ENCODE assay signal across 14 cellular contexts in genomic region chr11:35735411-35735810, GRCh38.
DNase-seq lines count a peak whose midpoint lies in the region; ATAC-seq, FAIRE-seq and TF ChIP-seq lines count a peak whose summit lies in the region.
"Had no signal": no experiment of that assay in that cellular context is flagged by ENCODE, and none has a peak within 500 bp of the region (broad histone marks: within the 10 kb centered on the region; RNA-seq: fewer than 3 reads in every experiment).

No MANE protein-coding gene starts in this region.

- no peak overlapping the region for H2AFZ ChIP-seq in HepG2 (ENCODE audit: low read length)

- no peak overlapping the region; the same call in 1 of the 2 replicates for H3K9ac ChIP-seq in HepG2 (ENCODE audit: insufficient read depth, low read depth, low read length)

- H4K20me1 ChIP-seq in HepG2 (ENCODE audit: insufficient read depth, low read length), result no peaks in the 10 kb centered on the region; the same call in 1 of the 2 replicates

- peaks cover 1 to 16% of the 10 kb centered on the region in 2 experiments; a peak in 4 of 5 replicates for H3K36me3 ChIP-seq in HepG2 (replicated peaks in 1 of 2; ENCODE audit: control insufficient read depth in 1 of 2, insufficient read depth in 2 of 2, low read length in 2 of 2)
- no peaks in the 10 kb centered on the region for H3K36me3 ChIP-seq in right lobe of liver
- peaks cover 0 to 3% (median 2%) of the 10 kb centered on the region in 4 donors for H3K36me3 ChIP-seq in upper lobe of left lung

- intact Hi-C loops in HepG2 (cut with micrococcal nuclease; ENCODE audit: unreplicated experiment) (no loop called here), right lobe of liver (cut with DNase I) (no loop called here)

- no peak for ATAC-seq in HepG2
- ATAC-seq in right lobe of liver, result no peak
- no peak for ATAC-seq in upper lobe of left lung (ENCODE audit: low FRiP score in 2 of 2)
- ATAC-seq in HG02623 (IDR thresholded peaks at IDR 0.05; ENCODE audit: unreplicated experiment), result no peak

- in situ Hi-C loops in HepG2 (cut with HindIII; ENCODE audit: extremely low pct_ligation_motif_present, low pct_unique_long_range_greater_than_20kb), result loop anchor here (10.0 kb wide), 1 partner anchor 71 kb away; the partner anchor contains the start of gene TRIM44

- no peak for DNase-seq in HepG2 (ENCODE audit: low spot score)
- DNase-seq in right lobe of liver, result no peak
- peak; percentile 38 for DNase-seq in fibroblast of pulmonary artery (ENCODE audit: low read depth)
- no peak for DNase-seq in upper lobe of left lung
- DNase-seq in cerebellar cortex (ENCODE audit: low spot score), result no peak
- DNase-seq: Caco-2, H7, NCI-H187, NCI-H774 had no signal

- no peak for TF ChIP-seq RAD21 in HepG2 (CRISPR knock-in tag; IDR thresholded peaks at IDR 0.05)

- H3K9me3 Mint-ChIP-seq in nephron, result peaks cover 2% of the 10 kb centered on the region

- H3K4me1 ChIP-seq in HepG2 (ENCODE audit: insufficient read depth, low read length) (peaks cover 38% of the 10 kb centered on the region), right lobe of liver (peaks cover 0 to 33% (median 16%) of the 10 kb centered on the region in 4 donors), upper lobe of left lung (peaks cover 0 to 2% (median 0%) of the 10 kb centered on the region in 4 donors)
- H3K4me1 ChIP-seq: Caco-2, SJSA1 had no signal

- no peaks in the 10 kb centered on the region for H3K27me3 Mint-ChIP-seq in nephron (ENCODE audit: low read depth)

- FAIRE-seq in HepG2 (lab: Jason Lieb, UNC), result no peak

- H3K27ac ChIP-seq in HepG2 (ENCODE audit: extremely low read length, insufficient read depth, low read length), result peak overlapping the region; percentile 36
- H3K27ac ChIP-seq in right lobe of liver, result peak overlapping the region in 1 of 3 donors; percentile 48
- peak overlapping the region in 1 of 4 donors; percentile 31 for H3K27ac ChIP-seq in upper lobe of left lung
- H3K27ac ChIP-seq: C4-2B, HL-60, SJSA1 had no signal

- no peak overlapping the region for H3K4me3 Mint-ChIP-seq in nephron

- H3K4me3 ChIP-seq in HepG2 (replicated peaks in 1 of 3; ENCODE audit: insufficient read depth in 1 of 3, low read depth in 2 of 3, low read length in 3 of 3), result no peak overlapping the region
- H3K4me3 ChIP-seq in right lobe of liver, result no peak overlapping the region
- no peak overlapping the region for H3K4me3 ChIP-seq in fibroblast of pulmonary artery (replicated peaks; ENCODE audit: low read depth, low read length)
- no peak overlapping the region for H3K4me3 ChIP-seq in upper lobe of left lung
- H3K4me3 ChIP-seq: SJSA1 had no signal

- H3K9me3 ChIP-seq in HepG2 (ENCODE audit: low read length), result peaks cover 6% of the 10 kb centered on the region
- H3K9me3 ChIP-seq in right lobe of liver, result peaks cover 0 to 2% (median 0%) of the 10 kb centered on the region in 4 donors
- H3K9me3 ChIP-seq in upper lobe of left lung, result peaks cover 0 to 1% (median 0%) of the 10 kb centered on the region in 4 donors

- 0 out of 2 replicates have a peak overlapping the region, but pooled peaks have one; percentile 37 for H3K4me2 ChIP-seq in HepG2 (ENCODE audit: low read depth, low read length)

- peak overlapping the region; percentile 76 to 93 (median 82) for H3K27ac Mint-ChIP-seq in nephron

- WGBS in HepG2 (ENCODE audit: low lambda C conversion rate), result 83% methylated on average over 2 of the region's 2 CpGs
- 77% methylated on average over 2 of the region's 2 CpGs for WGBS in right lobe of liver (ENCODE audit: insufficient coverage, low coverage, low lambda C conversion rate, missing lambda C conversion rate)
- WGBS in upper lobe of left lung, 2 donors, result 72 to 75% methylated on average over 2 of the region's 2 CpGs

- TF ChIP-seq POLR2A in HepG2 (IDR thresholded peaks at IDR 0.05; ENCODE audit: insufficient read depth in 1 of 2, low read depth in 2 of 2, low read length in 2 of 2) (no peak), right lobe of liver (IDR thresholded peaks at IDR 0.05) (no peak), upper lobe of left lung (IDR thresholded peaks at IDR 0.05) (no peak)

- POLR2A ChIA-PET in HepG2 (lab: Yijun Ruan, JAX), result interaction anchor here (0.6 kb wide), 1 partner anchor 86 kb away, joined by 3 read pairs; no protein-coding TSS in a partner anchor

- CTCF ChIA-PET in HepG2 (lab: Yijun Ruan, JAX; ENCODE audit: low intra/inter-chr PET ratio, low total read pairs), result no interaction called here

- TF ChIP-seq EP300 in HepG2 (IDR thresholded peaks at IDR 0.05; ENCODE audit: low read depth in 2 of 2, low read length in 2 of 2) (no peak), HepG2 (CRISPR knock-in tag; IDR thresholded peaks at IDR 0.05; ENCODE audit: borderline replicate concordance) (no peak), upper lobe of left lung (IDR thresholded peaks at IDR 0.05) (no peak)

- H3K36me3 Mint-ChIP-seq in nephron (ENCODE audit: low read depth), result peaks cover 72% of the 10 kb centered on the region

- no TSS peak for BruUV-seq in HepG2 (replicated peaks; lab: Mats Ljungman, UMichigan)

- H3K79me2 ChIP-seq in HepG2 (ENCODE audit: insufficient read depth, low read length), result no peaks in the 10 kb centered on the region

- peaks cover 13% of the 10 kb centered on the region for H3K4me1 Mint-ChIP-seq in nephron

- H3K27me3 ChIP-seq in HepG2 (ENCODE audit: control insufficient read depth in 1 of 2, insufficient read depth in 2 of 2, low read length in 2 of 2) (no peaks in the 10 kb centered on the region), right lobe of liver (no peaks in the 10 kb centered on the region), upper lobe of left lung (no peaks in the 10 kb centered on the region)
- H3K27me3 ChIP-seq: SJSA1 had no signal

- TF ChIP-seq CTCF in HepG2 (CRISPR knock-in tag; IDR thresholded peaks at IDR 0.05) (no peak), right lobe of liver (IDR thresholded peaks at IDR 0.05) (no peak), fibroblast of pulmonary artery (IDR thresholded peaks at IDR 0.05; ENCODE audit: low read length, missing control alignments) (no peak), nephron (IDR thresholded peaks at IDR 0.05; ENCODE audit: unreplicated experiment in 3 of 3) (no peak), upper lobe of left lung (IDR thresholded peaks at IDR 0.05) (no peak)

TF ChIP-seq in HepG2, 621 proteins besides CTCF, POLR2A, EP300 and RAD21:
- no peak for TF ChIP-seq GLI4 (CRISPR knock-in tag; IDR thresholded peaks at IDR 0.05; ENCODE audit: borderline replicate concordance)
- no peak for TF ChIP-seq LCORL (IDR thresholded peaks at IDR 0.05)
- no peak for TF ChIP-seq LCORL (CRISPR knock-in tag; IDR thresholded peaks at IDR 0.05)
- TF ChIP-seq GPN1 (CRISPR knock-in tag; IDR thresholded peaks at IDR 0.05; ENCODE audit: borderline replicate concordance), result no peak
- TF ChIP-seq, protein P1, sequence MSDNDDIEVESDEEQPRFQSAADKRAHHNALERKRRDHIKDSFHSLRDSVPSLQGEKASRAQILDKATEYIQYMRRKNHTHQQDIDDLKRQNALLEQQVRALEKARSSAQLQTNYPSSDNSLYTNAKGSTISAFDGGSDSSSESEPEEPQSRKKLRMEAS (IDR thresholded peaks at IDR 0.05), result no peak
- no peak for TF ChIP-seq NR2C2 (CRISPR knock-in tag; IDR thresholded peaks at IDR 0.05; ENCODE audit: borderline replicate concordance)
- no peak for TF ChIP-seq FOXO1 (CRISPR knock-in tag; IDR thresholded peaks at IDR 0.05)
- no peak for TF ChIP-seq SRSF1 (optimal IDR thresholded peaks at IDR 0.05; ENCODE audit: low read depth, low read length)
- TF ChIP-seq HCFC1 (IDR thresholded peaks at IDR 0.05; ENCODE audit: low read depth, low read length), result no peak
